In genomic region chr9:121827251-121827967, GRCh38 we compare ENCODE assay signal across 19 cellular contexts.
"Had no signal": no experiment of that assay in that cellular context is flagged by ENCODE, and none has a peak within 500 bp of the region (broad histone marks: within the 10 kb centered on the region; RNA-seq: fewer than 3 reads in every experiment).

No MANE protein-coding gene starts in this region.

- H3K9me3 Mint-ChIP-seq: activated naive CD8-positive, alpha-beta T cell treated with anti-CD3 and anti-CD28 coated beads for 36 hours; central memory CD8-positive, alpha-beta T cell; neural crest cell had no signal

- H3K36me3 ChIP-seq: upper lobe of left lung had no signal

- H3K27ac ChIP-seq: foreskin keratinocyte, parathyroid adenoma, SK-N-MC, upper lobe of left lung had no signal

- H3K4me3 Mint-ChIP-seq: activated naive CD8-positive, alpha-beta T cell treated with anti-CD3 and anti-CD28 coated beads for 36 hours; activated T-cell treated with anti-CD3 and anti-CD28 coated beads, Interleukin-2, amount 50 U/mL, for 72 hours; brain; central memory CD8-positive, alpha-beta T cell; neural crest cell had no signal

- H3K27me3 ChIP-seq: foreskin keratinocyte, upper lobe of left lung had no signal

- ATAC-seq: activated T-cell treated with anti-CD3 and anti-CD28 coated beads, Interleukin-2, amount 50 U/mL, for 72 hours; foreskin keratinocyte had no signal

- DNase-seq: activated CD4-positive, alpha-beta T cell treated with anti-CD3 and anti-CD28 coated beads, Interleukin-2, amount 50 U/mL, for 48 hours; activated naive CD8-positive, alpha-beta T cell treated with anti-CD3 and anti-CD28 coated beads for 36 hours; activated T-cell treated with anti-CD3 and anti-CD28 coated beads, Interleukin-2, amount 50 U/mL, for 72 hours; effector memory CD4-positive, alpha-beta T cell; foreskin keratinocyte; glutamatergic neuron; kidney glomerular epithelial cell; mesendoderm; retina; small intestine; stimulated activated CD4-positive, alpha-beta T cell treated with anti-CD3 and anti-CD28 coated beads, Interleukin-4, amount 100 ng/mL, for 24 hours; stimulated activated naive CD4-positive, alpha-beta T cell treated with Interleukin-2 at 50 U/mL for 16 hours; T-helper 9 cell had no signal

- H3K27me3 Mint-ChIP-seq: activated naive CD8-positive, alpha-beta T cell treated with anti-CD3 and anti-CD28 coated beads for 36 hours; central memory CD8-positive, alpha-beta T cell had no signal

- H3K9me3 ChIP-seq: upper lobe of left lung had no signal

- H3K36me3 Mint-ChIP-seq: activated naive CD8-positive, alpha-beta T cell treated with anti-CD3 and anti-CD28 coated beads for 36 hours; brain had no signal

- H3K4me1 ChIP-seq: foreskin keratinocyte had no signal

- H3K4me3 ChIP-seq: SK-N-MC, upper lobe of left lung had no signal

- H3K27ac Mint-ChIP-seq: activated naive CD8-positive, alpha-beta T cell treated with anti-CD3 and anti-CD28 coated beads for 36 hours; activated T-cell treated with anti-CD3 and anti-CD28 coated beads, Interleukin-2, amount 50 U/mL, for 72 hours; brain had no signal

- H3K4me1 Mint-ChIP-seq: activated naive CD8-positive, alpha-beta T cell treated with anti-CD3 and anti-CD28 coated beads for 36 hours; neural crest cell had no signal
